22 cellular contexts compared by ENCODE assay signal in genomic region chrX:80747832-80748231, GRCh38.
DNase-seq lines count a peak whose midpoint lies in the region; ATAC-seq, FAIRE-seq and TF ChIP-seq lines count a peak whose summit lies in the region.
"Had no signal": no experiment of that assay in that cellular context is flagged by ENCODE, and none has a peak within 500 bp of the region (broad histone marks: within the 10 kb centered on the region; RNA-seq: fewer than 3 reads in every experiment).

No MANE protein-coding gene starts in this region.

- ATAC-seq in effector memory CD8-positive, alpha-beta T cell (replicated peaks): no peak
- ATAC-seq: PC-3; right lobe of liver; stimulated activated naive CD8-positive, alpha-beta T cell treated with anti-CD3 and anti-CD28 coated beads, Interleukin-15, Interleukin-2, amounts not matched to agents 100 U/mL and 50 U/mL, for 24 hours; T-helper 17 cell; WTC11 had no signal

- no peak overlapping the region for H3K4me3 ChIP-seq in bronchial epithelial cell (ENCODE audit: low read depth, low read length)
- H3K4me3 ChIP-seq: hepatocyte, right lobe of liver, tibial nerve had no signal

- H3K27me3 ChIP-seq in bronchial epithelial cell (ENCODE audit: control insufficient read depth, insufficient read depth, low read length): no peaks in the 10 kb centered on the region
- H3K27me3 ChIP-seq: hepatocyte, right lobe of liver, tibial nerve had no signal

- peak; percentile 13 for DNase-seq in stimulated activated CD4-positive, alpha-beta T cell treated with anti-CD3 and anti-CD28 coated beads, Interleukin-1b, Interleukin-23, amount 100 ng/mL, for 48 hours
- DNase-seq in stimulated activated CD4-positive, alpha-beta T cell treated with anti-CD3 and anti-CD28 coated beads, Interleukin-12 subunit alpha, Interleukin-12 subunit beta, amount 100 ng/mL, for 4 hours: no peak
- DNase-seq in HT1080 (ENCODE audit: low read depth): peak; percentile 69
- peak; percentile 39 for DNase-seq in bronchial epithelial cell (ENCODE audit: low read depth)
- DNase-seq in effector memory CD8-positive, alpha-beta T cell: no peak
- no peak for DNase-seq in OCI-M1 (lab: John Stamatoyannopoulos, UW)
- no peak for DNase-seq in NCI-H69 (lab: John Stamatoyannopoulos, UW)
- DNase-seq: activated CD8-positive, alpha-beta memory T cell treated with anti-CD3 and anti-CD28 coated beads, Interleukin-2, amount 50 U/mL, for 48 hours; AML-193; H7; MM.1S; NCI-H146; NCI-H2171 treated with DMSO at 0.1 percent for 48 hours; NCI-H82; PC-3; right lobe of liver; stimulated activated naive CD8-positive, alpha-beta T cell treated with anti-CD3 and anti-CD28 coated beads, Interleukin-15, Interleukin-2, amounts not matched to agents 100 U/mL and 50 U/mL, for 24 hours; T-helper 17 cell had no signal

- peaks cover 0 to 2% of the 10 kb centered on the region in 2 donors for H3K9me3 Mint-ChIP-seq in effector memory CD8-positive, alpha-beta T cell

- no peak overlapping the region for H3K4me3 Mint-ChIP-seq in effector memory CD8-positive, alpha-beta T cell
- H3K4me3 Mint-ChIP-seq: T-helper 17 cell, WTC11 had no signal

- H3K4me1 Mint-ChIP-seq in effector memory CD8-positive, alpha-beta T cell (ENCODE audit: low read depth in 2 of 2): peaks cover 8 to 22% of the 10 kb centered on the region in 2 donors
- H3K4me1 Mint-ChIP-seq: WTC11 had no signal

- no peak for TF ChIP-seq CTCF in bronchial epithelial cell (IDR thresholded peaks at IDR 0.05; ENCODE audit: insufficient read depth, low read length, severe bottlenecking)

- peak overlapping the region in 1 of 2 donors; percentile 8 for H3K27ac Mint-ChIP-seq in effector memory CD8-positive, alpha-beta T cell
- H3K27ac Mint-ChIP-seq: WTC11 had no signal

- peaks cover 3% of the 10 kb centered on the region for H3K36me3 Mint-ChIP-seq in effector memory CD8-positive, alpha-beta T cell (ENCODE audit: insufficient read depth)

- no peaks in the 10 kb centered on the region for H3K27me3 Mint-ChIP-seq in effector memory CD8-positive, alpha-beta T cell
- H3K27me3 Mint-ChIP-seq: T-helper 17 cell had no signal

- no peak for FAIRE-seq in bronchial epithelial cell (lab: Jason Lieb, UNC)
- FAIRE-seq: endometrium had no signal

- H3K36me3 ChIP-seq in bronchial epithelial cell (ENCODE audit: control insufficient read depth, insufficient read depth, low read length): no peaks in the 10 kb centered on the region
- H3K36me3 ChIP-seq: right lobe of liver had no signal

Comparison
In these comparisons a context has a peak if more than half of its experiments do, and no peak if none do; other contexts are left out.
1. DNase-seq: peak in stimulated activated CD4-positive, alpha-beta T cell treated with anti-CD3 and anti-CD28 coated beads, Interleukin-1b, Interleukin-23, amount 100 ng/mL, for 48 hours (single experiment), HT1080 (single experiment) and bronchial epithelial cell (single experiment); none in stimulated activated CD4-positive, alpha-beta T cell treated with anti-CD3 and anti-CD28 coated beads, Interleukin-12 subunit alpha, Interleukin-12 subunit beta, amount 100 ng/mL, for 4 hours (single experiment), effector memory CD8-positive, alpha-beta T cell (0 of 3), OCI-M1 (single experiment) and NCI-H69 (single experiment).